Comparison of ENCODE assay signal across 7 cellular contexts in genomic region chrX:1453390-1453783, GRCh38. TPM values are rescaled to one million over a fixed set of nuclear protein-coding genes. Genes with fewer than 3 reads are reported as not detected.
DNase-seq lines count a peak whose midpoint lies in the region; ATAC-seq, FAIRE-seq and TF ChIP-seq lines count a peak whose summit lies in the region.

No MANE protein-coding gene starts in this region.

- H3K9me3 ChIP-seq in left ventricle myocardium inferior (replicated peaks) = no peaks in the 10 kb centered on the region
- no peaks in the 10 kb centered on the region for H3K9me3 ChIP-seq in small intestine (ENCODE audit: control insufficient read depth, low read depth)

- FAIRE-seq in small intestine (lab: Jason Lieb, UNC) = no peak

- intact Hi-C loops in left ventricle myocardium inferior (cut with micrococcal nuclease) = no loop called here

- TF ChIP-seq CTCF in left ventricle myocardium inferior (IDR thresholded peaks at IDR 0.05; ENCODE audit: borderline replicate concordance) = no peak

- peak; percentile 75 for DNase-seq in activated CD8-positive, alpha-beta memory T cell treated with anti-CD3 and anti-CD28 coated beads, Interleukin-2, amount 50 U/mL, for 4 hours
- DNase-seq in left ventricle myocardium inferior (no peak), small intestine (no peak), NCI-H2196 (lab: John Stamatoyannopoulos, UW; ENCODE audit: unreplicated experiment) (no peak), NCI-H446 (lab: John Stamatoyannopoulos, UW) (no peak)

- H3K27ac ChIP-seq in left ventricle myocardium inferior (replicated peaks) (peak overlapping the region; percentile 94), small intestine (ENCODE audit: low read depth in 1 of 2, low read length in 1 of 2) (peak overlapping the region; percentile 89 to 98)

- H3K4me1 ChIP-seq in left ventricle myocardium inferior (peaks cover 22% of the 10 kb centered on the region), small intestine (ENCODE audit: control insufficient read depth in 2 of 2, insufficient read depth in 1 of 2, low read depth in 1 of 2, low read length in 1 of 2) (peaks cover 0 to 3% of the 10 kb centered on the region in 2 donors)

- H3K27me3 ChIP-seq in left ventricle myocardium inferior (ENCODE audit: low read depth) (no peaks in the 10 kb centered on the region), small intestine (ENCODE audit: control insufficient read depth in 2 of 2, insufficient read depth in 2 of 2, low read length in 2 of 2) (no peaks in the 10 kb centered on the region)

- peak overlapping the region; percentile 90 for H3K4me3 ChIP-seq in left ventricle myocardium inferior
- peak overlapping the region; percentile 50 to 66 for H3K4me3 ChIP-seq in small intestine (ENCODE audit: low read depth in 1 of 2, low read length in 2 of 2)

- 0 to 1% (median 0%) methylated on average over 24 to 34 of the region's 34 CpGs for WGBS in small intestine, 3 donors

- ATAC-seq in GM19324 (IDR thresholded peaks at IDR 0.05; ENCODE audit: low FRiP score, unreplicated experiment) (peak; percentile 24), HG03095 (IDR thresholded peaks at IDR 0.05; ENCODE audit: unreplicated experiment) (peak; percentile 4)

- H3K36me3 ChIP-seq in left ventricle myocardium inferior (no peaks in the 10 kb centered on the region), small intestine (ENCODE audit: control insufficient read depth in 2 of 2, insufficient read depth in 2 of 2, low read length in 2 of 2) (no peaks in the 10 kb centered on the region)

RNA-seq across cellular contexts. Expression of gene ASMTL, which starts 0.7 kb away (rescaled TPM):
- 36.5 TPM for total RNA-seq in left ventricle myocardium inferior
- polyA plus RNA-seq in small intestine = 10 to 100 TPM; 10.1 to 22.1 (median 12.4) TPM
